Comparison of ENCODE assay signal across 17 cellular contexts in the genomic region with DNA sequence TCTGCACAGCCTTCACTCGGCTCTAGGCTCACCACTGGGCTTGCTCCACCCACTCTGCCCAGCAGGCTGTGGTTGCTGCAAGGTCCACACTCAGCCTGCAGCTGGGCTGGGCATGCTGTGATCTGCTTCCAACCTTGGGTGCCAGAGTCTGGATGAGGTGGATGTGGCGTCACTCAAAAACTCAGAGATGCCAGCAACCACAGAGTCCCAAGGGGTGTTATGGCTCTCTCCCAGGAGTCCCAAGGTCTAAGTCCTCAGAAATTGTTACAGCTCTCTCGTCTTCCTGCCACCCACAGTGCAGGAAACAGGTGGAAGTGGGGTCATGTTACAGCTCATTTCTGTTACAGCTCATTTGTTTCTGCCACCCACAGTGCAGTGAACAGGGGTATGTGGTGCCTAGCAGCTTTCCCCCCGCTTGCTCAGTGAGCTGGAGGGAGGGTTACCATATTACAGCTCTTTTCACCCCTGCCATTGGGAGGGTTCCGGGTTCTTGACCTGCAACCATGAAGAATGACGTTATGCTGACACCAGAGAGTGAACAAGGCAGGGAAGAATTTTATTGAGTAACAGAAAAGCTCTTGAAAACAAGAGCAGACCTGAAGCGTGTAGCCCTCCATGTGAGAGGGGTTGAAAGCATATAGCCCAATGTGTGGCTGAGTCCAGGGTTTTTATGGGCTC.
A peak's percentile ranks its signal among the peaks of the same experiment; 100 is the strongest.
DNase-seq lines count a peak whose midpoint lies in the region; ATAC-seq, FAIRE-seq and TF ChIP-seq lines count a peak whose summit lies in the region.
"Had no signal": no experiment of that assay in that cellular context is flagged by ENCODE, and none has a peak within 500 bp of the region (broad histone marks: within the 10 kb centered on the region; RNA-seq: fewer than 3 reads in every experiment).

No MANE protein-coding gene starts in this region.

- H3K27me3 ChIP-seq in mesendoderm (ENCODE audit: insufficient read depth, low read length, poor library complexity): no peaks in the 10 kb centered on the region
- H3K27me3 ChIP-seq: adrenal gland had no signal

- H3K4me3 Mint-ChIP-seq in activated T-cell treated with anti-CD3 and anti-CD28 coated beads, Interleukin-2, amount 50 U/mL, for 72 hours: no peak overlapping the region
- H3K4me3 Mint-ChIP-seq: CD8-positive, alpha-beta T cell had no signal

- no peak overlapping the region for H3K18ac ChIP-seq in mesendoderm (ENCODE audit: low read length)

- no peaks in the 10 kb centered on the region for H3K79me2 ChIP-seq in mesendoderm (ENCODE audit: control insufficient read depth, insufficient read depth, low read length)

- H3K4me3 ChIP-seq in NB4 (ENCODE audit: low read depth, low read length): no peak overlapping the region
- H3K4me3 ChIP-seq in mesendoderm (ENCODE audit: low read length): no peak overlapping the region
- H3K4me3 ChIP-seq: adrenal gland had no signal

- no peak overlapping the region for H2AK5ac ChIP-seq in mesendoderm (ENCODE audit: low read length)

- H3K36me3 Mint-ChIP-seq in activated T-cell treated with anti-CD3 and anti-CD28 coated beads, Interleukin-2, amount 50 U/mL, for 72 hours (ENCODE audit: insufficient read depth in 2 of 2): peaks cover 0 to 1% of the 10 kb centered on the region in 2 donors
- H3K36me3 Mint-ChIP-seq: CD8-positive, alpha-beta T cell had no signal

- peak; percentile 12 for DNase-seq in H54 (ENCODE audit: insufficient read length, low spot score)
- DNase-seq in NB4 (ENCODE audit: low read depth): peak; percentile 22
- DNase-seq in UCSD-AML1 (lab: John Stamatoyannopoulos, UW; ENCODE audit: unreplicated experiment): peak; percentile 13
- DNase-seq in mesendoderm: peak; percentile 5
- DNase-seq in OCI-M2 (lab: John Stamatoyannopoulos, UW; ENCODE audit: unreplicated experiment): no peak
- no peak for DNase-seq in activated effector memory CD4-positive, alpha-beta T cell treated with anti-CD3 and anti-CD28 coated beads, Interleukin-2, amount 50 U/mL, for 16 hours
- DNase-seq in activated T-cell treated with anti-CD3 and anti-CD28 coated beads, Interleukin-2, amount 50 U/mL, for 72 hours: no peak
- DNase-seq: activated CD4-positive, CD25-positive, alpha-beta regulatory T cell treated with anti-CD3 and anti-CD28 coated beads, Interleukin-2, amount 50 U/mL, for 72 hours; activated T-cell treated with anti-CD3 and anti-CD28 coated beads for 4 hours; CD8-positive, alpha-beta T cell; effector CD4-positive, alpha-beta T cell; head of caudate nucleus; NCI-H82; trophoblast cell had no signal

- H3K27ac Mint-ChIP-seq in activated T-cell treated with anti-CD3 and anti-CD28 coated beads, Interleukin-2, amount 50 U/mL, for 72 hours: no peak overlapping the region
- H3K27ac Mint-ChIP-seq: CD8-positive, alpha-beta T cell had no signal

- no peak overlapping the region for H4K5ac ChIP-seq in mesendoderm (ENCODE audit: low read length)

- TF ChIP-seq POLR2A in H54 (IDR thresholded peaks at IDR 0.05; ENCODE audit: low read depth, low read length) (no peak), NB4 (IDR thresholded peaks at IDR 0.05; ENCODE audit: extremely low read depth, insufficient read length) (no peak)

- H2BK15ac ChIP-seq in mesendoderm (replicated peaks; ENCODE audit: low read depth): no peak overlapping the region

- no peak overlapping the region for H2BK120ac ChIP-seq in mesendoderm (ENCODE audit: low read depth, low read length)

- no peak for TF ChIP-seq CTCF in NB4 (IDR thresholded peaks at IDR 0.05; ENCODE audit: low read depth, low read length)

- H3K36me3 ChIP-seq in mesendoderm (ENCODE audit: control insufficient read depth, insufficient read depth, low read length): no peaks in the 10 kb centered on the region
- H3K36me3 ChIP-seq: adrenal gland had no signal

- no peaks in the 10 kb centered on the region for H3K79me1 ChIP-seq in mesendoderm (ENCODE audit: low read length)

- H4K8ac ChIP-seq in mesendoderm (ENCODE audit: low read depth, low read length): no peak overlapping the region

- H3K4me2 ChIP-seq in mesendoderm (ENCODE audit: low read length): no peak overlapping the region

- H3K4ac ChIP-seq in mesendoderm (ENCODE audit: low read depth, low read length): no peak overlapping the region

- H3K56ac ChIP-seq in mesendoderm (ENCODE audit: low read length): no peak overlapping the region

- no peak for ATAC-seq in activated T-cell treated with anti-CD3 and anti-CD28 coated beads, Interleukin-2, amount 50 U/mL, for 72 hours (replicated peaks in 1 of 2)
- ATAC-seq in HG03095 (IDR thresholded peaks at IDR 0.05; ENCODE audit: unreplicated experiment): no peak
- ATAC-seq: CD8-positive, alpha-beta T cell; SK-N-SH treated with all-trans-retinoic acid at 6 μM for 48 hours had no signal

- peak; percentile 89 for FAIRE-seq in H54 (lab: Jason Lieb, UNC)

- H3K23ac ChIP-seq in mesendoderm (ENCODE audit: low read length): no peak overlapping the region

- no peaks in the 10 kb centered on the region for H3K4me1 ChIP-seq in mesendoderm (ENCODE audit: control insufficient read depth, low read depth, low read length)
- H3K4me1 ChIP-seq: adrenal gland had no signal

- H2BK5ac ChIP-seq in mesendoderm (ENCODE audit: low read length): no peak overlapping the region

- no peaks in the 10 kb centered on the region for H3K27me3 Mint-ChIP-seq in activated T-cell treated with anti-CD3 and anti-CD28 coated beads, Interleukin-2, amount 50 U/mL, for 72 hours (ENCODE audit: low read depth)

- H3K4me1 Mint-ChIP-seq in activated T-cell treated with anti-CD3 and anti-CD28 coated beads, Interleukin-2, amount 50 U/mL, for 72 hours (ENCODE audit: low read depth): no peaks in the 10 kb centered on the region

- H3K9me3 Mint-ChIP-seq in activated T-cell treated with anti-CD3 and anti-CD28 coated beads, Interleukin-2, amount 50 U/mL, for 72 hours: peaks cover 1 to 7% of the 10 kb centered on the region in 2 donors

- H3K27ac ChIP-seq in mesendoderm (ENCODE audit: low read depth, low read length): no peak overlapping the region

- H3K9ac ChIP-seq in mesendoderm (ENCODE audit: low read length): no peak overlapping the region

- WGBS in mesendoderm (ENCODE audit: extremely low coverage, insufficient coverage, low lambda C conversion rate): no CpG with 5 or more reads among the region's 7 CpGs

Comparison
In these comparisons a context has a peak if more than half of its experiments do, and no peak if none do; other contexts are left out.
1. DNase-seq: peak in H54 (single experiment), NB4 (single experiment), UCSD-AML1 (single experiment) and mesendoderm (single experiment); none in OCI-M2 (single experiment), activated effector memory CD4-positive, alpha-beta T cell treated with anti-CD3 and anti-CD28 coated beads, Interleukin-2, amount 50 U/mL, for 16 hours (single experiment) and activated T-cell treated with anti-CD3 and anti-CD28 coated beads, Interleukin-2, amount 50 U/mL, for 72 hours (0 of 2).